ENCODE assay signal across 9 cellular contexts in genomic region chr14:74301594-74302159, GRCh38. TPM values are rescaled to one million over a fixed set of nuclear protein-coding genes. Genes with fewer than 3 reads are reported as not detected.
DNase-seq lines count a peak whose midpoint lies in the region; ATAC-seq, FAIRE-seq and TF ChIP-seq lines count a peak whose summit lies in the region.
"Had no signal": no experiment of that assay in that cellular context is flagged by ENCODE, and none has a peak within 500 bp of the region (broad histone marks: within the 10 kb centered on the region; RNA-seq: fewer than 3 reads in every experiment).

No MANE protein-coding gene starts in this region.

- peak overlapping the region; percentile 94 for H3K27ac ChIP-seq in left ventricle myocardium inferior (replicated peaks)
- peak overlapping the region in 1 of 2 donors; percentile 10 for H3K27ac ChIP-seq in aorta (ENCODE audit: low read depth in 1 of 2, low read length in 2 of 2)

- H3K4me3 ChIP-seq in left ventricle myocardium inferior, result peak overlapping the region; percentile 98
- peak overlapping the region; percentile 91 for H3K4me3 ChIP-seq in bronchial epithelial cell (ENCODE audit: low read depth, low read length)
- H3K4me3 ChIP-seq in mucosa of descending colon, result no peak overlapping the region
- peak overlapping the region; percentile 68 to 75 for H3K4me3 ChIP-seq in aorta (ENCODE audit: low read length in 2 of 2)

- no peak for TF ChIP-seq CTCF in left ventricle myocardium inferior (IDR thresholded peaks at IDR 0.05; ENCODE audit: borderline replicate concordance)
- TF ChIP-seq CTCF in bronchial epithelial cell (IDR thresholded peaks at IDR 0.05; ENCODE audit: insufficient read depth, low read length, severe bottlenecking), result no peak
- no peak for TF ChIP-seq CTCF in mucosa of descending colon (IDR thresholded peaks at IDR 0.05)

- no peak for ATAC-seq in Right ventricle myocardium inferior
- ATAC-seq in mucosa of descending colon, result peak; percentile 5
- ATAC-seq in aorta (ENCODE audit: low FRiP score), result no peak
- no peak for ATAC-seq in HG02885 (IDR thresholded peaks at IDR 0.05; ENCODE audit: poor library complexity, unreplicated experiment)

- no peak for FAIRE-seq in bronchial epithelial cell (lab: Jason Lieb, UNC)

- H3K27me3 ChIP-seq in left ventricle myocardium inferior (ENCODE audit: low read depth) (no peaks in the 10 kb centered on the region), bronchial epithelial cell (ENCODE audit: control insufficient read depth, insufficient read depth, low read length) (no peaks in the 10 kb centered on the region), aorta (ENCODE audit: control insufficient read depth in 1 of 2, insufficient read depth in 2 of 2, low read length in 1 of 2) (no peaks in the 10 kb centered on the region)

- peaks cover 32% of the 10 kb centered on the region for H3K36me3 ChIP-seq in left ventricle myocardium inferior
- H3K36me3 ChIP-seq in bronchial epithelial cell (ENCODE audit: control insufficient read depth, insufficient read depth, low read length), result peaks cover 10% of the 10 kb centered on the region
- no peaks in the 10 kb centered on the region for H3K36me3 ChIP-seq in mucosa of descending colon (ENCODE audit: low read depth)
- peaks cover 0 to 7% of the 10 kb centered on the region in 2 donors for H3K36me3 ChIP-seq in aorta (ENCODE audit: control insufficient read depth in 1 of 2, insufficient read depth in 2 of 2, low read length in 1 of 2)

- intact Hi-C loops in left ventricle myocardium inferior (cut with micrococcal nuclease), result no loop called here
- intact Hi-C loops in Right ventricle myocardium inferior (cut with DNase I), result no loop called here
- intact Hi-C loops in mucosa of descending colon (cut with DNase I, micrococcal nuclease), result no loop called here
- intact Hi-C loops in aorta (cut with DNase I), result no loop called here

- 22 to 26% methylated on average over 22 of the region's 22 CpGs for WGBS in aorta, 2 donors

- H3K9me3 ChIP-seq in left ventricle myocardium inferior (replicated peaks) (no peaks in the 10 kb centered on the region), mucosa of descending colon (no peaks in the 10 kb centered on the region), aorta (ENCODE audit: control insufficient read depth, low read length) (no peaks in the 10 kb centered on the region)

- DNase-seq in left ventricle myocardium inferior, result no peak
- no peak for DNase-seq in Right ventricle myocardium inferior (ENCODE audit: missing footprints)
- no peak for DNase-seq in bronchial epithelial cell (ENCODE audit: low read depth)
- DNase-seq in mucosa of descending colon, result peak in 1 of 3 donors; percentile 15
- peak in 1 of 2 donors; percentile 55 for DNase-seq in aorta
- no peak for DNase-seq in HCEC 1CT
- DNase-seq in HuH-7.5 (ENCODE audit: low spot score), result no peak

- H3K4me1 ChIP-seq in left ventricle myocardium inferior, result peaks cover 52% of the 10 kb centered on the region
- peaks cover 5% of the 10 kb centered on the region for H3K4me1 ChIP-seq in mucosa of descending colon (ENCODE audit: low read depth)
- H3K4me1 ChIP-seq in aorta (ENCODE audit: control insufficient read depth in 1 of 2, insufficient read depth in 2 of 2, low read length in 2 of 2), result no peaks in the 10 kb centered on the region

RNA-seq across cellular contexts. Expression of gene ABCD4, which starts 1.1 kb away (rescaled TPM):
- 23.6 TPM for total RNA-seq in left ventricle myocardium inferior
- 20.8 TPM for total RNA-seq in Right ventricle myocardium inferior
- 13.2 and 14.0 TPM in 2 replicates for total RNA-seq in bronchial epithelial cell
- 10 to 100 TPM; 41.9 to 71.3 (median 53.8) TPM for total RNA-seq in mucosa of descending colon
- 100 to 1,000 TPM in 1 of 2 donors, 10 to 100 TPM in 1; 40.3 to 102 TPM for total RNA-seq in aorta
- polyA plus RNA-seq in aorta, result 10 to 100 TPM; 10.5 to 67.5 TPM

RNA-seq across cellular contexts. Expression of gene VRTN, which starts 46.6 kb away (rescaled TPM):
- total RNA-seq in left ventricle myocardium inferior, result not detected
- total RNA-seq in Right ventricle myocardium inferior, result not detected
- total RNA-seq in bronchial epithelial cell, result not detected in 2 replicates
- under 1 TPM in 1 of 3 donors, not detected in 2; 0.09 TPM for total RNA-seq in mucosa of descending colon
- not detected for total RNA-seq in aorta
- not detected for polyA plus RNA-seq in aorta
- total RNA-seq: M059J had no signal
